In the genomic region with DNA sequence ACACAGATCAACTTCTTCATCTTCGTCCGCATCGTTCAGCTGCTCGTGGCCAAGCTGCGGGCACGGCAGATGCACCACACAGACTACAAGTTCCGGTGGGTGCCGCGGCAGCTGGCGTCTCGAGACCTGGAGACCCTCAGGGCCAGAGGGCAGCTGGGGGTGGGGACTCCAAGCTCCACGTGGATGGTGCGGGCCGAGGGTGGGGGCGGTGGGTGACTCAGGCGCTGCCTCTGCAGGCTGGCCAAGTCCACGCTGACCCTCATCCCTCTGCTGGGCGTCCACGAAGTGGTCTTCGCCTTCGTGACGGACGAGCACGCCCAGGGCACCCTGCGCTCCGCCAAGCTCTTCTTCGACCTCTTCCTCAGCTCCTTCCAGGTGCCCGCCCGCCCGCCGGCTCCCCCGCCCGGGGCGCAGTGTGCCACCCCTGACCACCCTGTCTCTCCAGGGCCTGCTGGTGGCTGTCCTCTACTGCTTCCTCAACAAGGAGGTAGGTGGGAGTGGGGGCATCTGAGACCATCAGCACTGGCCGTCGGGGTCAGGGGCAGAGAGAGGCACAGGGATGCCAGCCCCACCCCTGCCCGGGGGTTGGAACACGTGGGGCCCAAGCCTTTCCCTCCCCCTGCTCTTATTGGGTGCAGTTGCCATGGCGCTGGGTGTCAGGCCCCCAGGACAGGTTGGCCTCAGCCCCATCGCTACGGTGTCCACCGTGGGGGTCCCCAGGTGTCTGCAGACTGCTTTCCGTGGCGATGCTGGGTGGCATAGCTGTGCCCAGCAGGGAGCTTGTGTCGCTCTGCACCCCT, we compare ENCODE assay signal across 26 cellular contexts. TPM values are rescaled to one million over a fixed set of nuclear protein-coding genes. Genes with fewer than 3 reads are reported as not detected.
"Had no signal": no experiment of that assay in that cellular context is flagged by ENCODE, and none has a peak within 500 bp of the region (broad histone marks: within the 10 kb centered on the region; RNA-seq: fewer than 3 reads in every experiment).

No MANE protein-coding gene starts in this region.

- H3K4me3 Mint-ChIP-seq: activated CD4-positive, alpha-beta memory T cell treated with anti-CD3 and anti-CD28 coated beads for 36 hours; activated CD4-positive, alpha-beta T cell treated with anti-CD3 and anti-CD28 coated beads, Interleukin-2, amount 10 ng/mL, durations not matched to agents 7 days and 5 days; activated naive CD4-positive, alpha-beta T cell treated with anti-CD3 and anti-CD28 coated beads for 36 hours; activated naive CD8-positive, alpha-beta T cell; activated T-helper 17 cell treated with anti-CD3 and anti-CD28 coated beads, Interleukin-2, amount 50 U/mL, for 72 hours; T-helper 17 cell had no signal

- H3K4me1 ChIP-seq: Peyer's patch had no signal

- H3K27me3 ChIP-seq: Peyer's patch had no signal

- ATAC-seq: activated T-helper 17 cell treated with anti-CD3 and anti-CD28 coated beads, Interleukin-2, amount 50 U/mL, for 72 hours; T-helper 17 cell had no signal

- H3K36me3 ChIP-seq: Peyer's patch, SJSA1 had no signal

- H3K4me1 Mint-ChIP-seq: activated CD4-positive, alpha-beta T cell treated with anti-CD3 and anti-CD28 coated beads, Interleukin-2, amount 10 ng/mL, durations not matched to agents 7 days and 5 days; activated T-helper 17 cell treated with anti-CD3 and anti-CD28 coated beads, Interleukin-2, amount 50 U/mL, for 72 hours had no signal

- DNase-seq: activated CD4-positive, alpha-beta memory T cell treated with anti-CD3 and anti-CD28 coated beads for 36 hours; activated CD4-positive, alpha-beta T cell treated with anti-CD3 and anti-CD28 coated beads, Interleukin-2, amount 10 ng/mL, durations not matched to agents 7 days and 5 days; activated CD4-positive, CD25-positive, alpha-beta regulatory T cell; activated gamma-delta T cell; activated naive CD4-positive, alpha-beta T cell treated with anti-CD3 and anti-CD28 coated beads for 36 hours; activated T-cell treated with anti-CD3 and anti-CD28 coated beads for 4 hours; activated T-cell treated with anti-CD3 and anti-CD28 coated beads, Interleukin-2, amount 50 U/mL, for 48 hours; Kasumi-1; NCI-H1105 treated with DMSO at 0.1 percent for 48 hours; NCI-H1436 treated with DMSO at 0.1 percent for 48 hours; NCI-H187; NCI-H2081; NCI-H510A treated with DMSO at 0.1 percent for 48 hours; NCI-H69; Peyer's patch; SHP77; T-helper 17 cell; T1000 had no signal

- H3K27ac ChIP-seq: Peyer's patch, RWPE1, SJSA1 had no signal

- FAIRE-seq: TTC549 had no signal

- H3K27ac Mint-ChIP-seq: activated CD4-positive, alpha-beta memory T cell treated with anti-CD3 and anti-CD28 coated beads for 36 hours; activated CD4-positive, alpha-beta T cell treated with anti-CD3 and anti-CD28 coated beads, Interleukin-2, amount 10 ng/mL, durations not matched to agents 7 days and 5 days; activated naive CD4-positive, alpha-beta T cell treated with anti-CD3 and anti-CD28 coated beads for 36 hours; activated naive CD8-positive, alpha-beta T cell; activated T-helper 17 cell treated with anti-CD3 and anti-CD28 coated beads, Interleukin-2, amount 50 U/mL, for 72 hours; T-helper 17 cell had no signal

- H3K9me3 Mint-ChIP-seq: activated CD4-positive, alpha-beta memory T cell treated with anti-CD3 and anti-CD28 coated beads for 36 hours; activated CD4-positive, alpha-beta T cell treated with anti-CD3 and anti-CD28 coated beads, Interleukin-2, amount 10 ng/mL, durations not matched to agents 7 days and 5 days; activated naive CD4-positive, alpha-beta T cell treated with anti-CD3 and anti-CD28 coated beads for 36 hours; activated T-helper 17 cell treated with anti-CD3 and anti-CD28 coated beads, Interleukin-2, amount 50 U/mL, for 72 hours had no signal

- H3K9me3 ChIP-seq: Peyer's patch had no signal

- H3K4me3 ChIP-seq: Peyer's patch, SJSA1 had no signal

- H3K36me3 Mint-ChIP-seq: activated CD4-positive, alpha-beta memory T cell treated with anti-CD3 and anti-CD28 coated beads for 36 hours; activated naive CD8-positive, alpha-beta T cell had no signal

RNA-seq across cellular contexts. Expression of a gene that starts 8.8 kb away (rescaled TPM):
- total RNA-seq: activated CD4-positive, alpha-beta memory T cell treated with anti-CD3 and anti-CD28 coated beads for 36 hours; activated CD4-positive, alpha-beta T cell treated with anti-CD3 and anti-CD28 coated beads, Interleukin-2, amount 10 ng/mL, durations not matched to agents 7 days and 5 days; activated CD8-positive, alpha-beta memory T cell treated with anti-CD3 and anti-CD28 coated beads for 36 hours; activated naive CD4-positive, alpha-beta T cell treated with anti-CD3 and anti-CD28 coated beads for 36 hours; cardiac septum; cerebellum; SJSA1; T-helper 17 cell had no signal

RNA-seq across cellular contexts. Expression of a gene that starts 22.1 kb away (rescaled TPM):
- total RNA-seq: activated CD4-positive, alpha-beta memory T cell treated with anti-CD3 and anti-CD28 coated beads for 36 hours; activated CD4-positive, alpha-beta T cell treated with anti-CD3 and anti-CD28 coated beads, Interleukin-2, amount 10 ng/mL, durations not matched to agents 7 days and 5 days; activated CD8-positive, alpha-beta memory T cell treated with anti-CD3 and anti-CD28 coated beads for 36 hours; activated naive CD4-positive, alpha-beta T cell treated with anti-CD3 and anti-CD28 coated beads for 36 hours; activated T-helper 17 cell treated with anti-CD3 and anti-CD28 coated beads, Interleukin-2, amount 50 U/mL, for 72 hours; cerebellum; Peyer's patch; SJSA1; T-helper 17 cell had no signal
